In genomic region chr4:187207931-187208330, GRCh38 we compare ENCODE assay signal across 18 cellular contexts.
"Had no signal": no experiment of that assay in that cellular context is flagged by ENCODE, and none has a peak within 500 bp of the region (broad histone marks: within the 10 kb centered on the region; RNA-seq: fewer than 3 reads in every experiment).

No MANE protein-coding gene starts in this region.

- H3K27ac ChIP-seq: colonic mucosa, esophagus muscularis mucosa, foreskin keratinocyte, gastroesophageal sphincter, heart left ventricle, hepatocyte, left lung, lower lobe of right lung had no signal

- ATAC-seq: foreskin keratinocyte, gastroesophageal sphincter, heart left ventricle, left cardiac atrium, left lung, left ventricle myocardium superior, lower lobe of right lung had no signal

- H3K4me3 ChIP-seq: colonic mucosa, esophagus muscularis mucosa, gastroesophageal sphincter, heart left ventricle, hepatocyte, left lung, lower lobe of right lung, mucosa of descending colon had no signal

- DNase-seq: colonic mucosa; cortex of kidney; effector memory CD4-positive, alpha-beta T cell; heart left ventricle; hypothalamus; immature natural killer cell; islet precursor cell; left cardiac atrium; left lung; left ventricle myocardium superior; lower lobe of right lung; mesenchymal stem cell; mucosa of descending colon; naive B cell had no signal
